In genomic region chr16:31265329-31266245, GRCh38 we compare ENCODE assay signal across 3 cellular contexts.
TF ChIP-seq lines count a peak whose summit lies in the region.

No MANE protein-coding gene starts in this region.

TF ChIP-seq in SK-N-SH treated with all-trans-retinoic acid at 6 μM for 48 hours, 23 proteins besides CTCF, POLR2A, EP300 and RAD21 (continues in another document):
- TF ChIP-seq, protein P1, sequence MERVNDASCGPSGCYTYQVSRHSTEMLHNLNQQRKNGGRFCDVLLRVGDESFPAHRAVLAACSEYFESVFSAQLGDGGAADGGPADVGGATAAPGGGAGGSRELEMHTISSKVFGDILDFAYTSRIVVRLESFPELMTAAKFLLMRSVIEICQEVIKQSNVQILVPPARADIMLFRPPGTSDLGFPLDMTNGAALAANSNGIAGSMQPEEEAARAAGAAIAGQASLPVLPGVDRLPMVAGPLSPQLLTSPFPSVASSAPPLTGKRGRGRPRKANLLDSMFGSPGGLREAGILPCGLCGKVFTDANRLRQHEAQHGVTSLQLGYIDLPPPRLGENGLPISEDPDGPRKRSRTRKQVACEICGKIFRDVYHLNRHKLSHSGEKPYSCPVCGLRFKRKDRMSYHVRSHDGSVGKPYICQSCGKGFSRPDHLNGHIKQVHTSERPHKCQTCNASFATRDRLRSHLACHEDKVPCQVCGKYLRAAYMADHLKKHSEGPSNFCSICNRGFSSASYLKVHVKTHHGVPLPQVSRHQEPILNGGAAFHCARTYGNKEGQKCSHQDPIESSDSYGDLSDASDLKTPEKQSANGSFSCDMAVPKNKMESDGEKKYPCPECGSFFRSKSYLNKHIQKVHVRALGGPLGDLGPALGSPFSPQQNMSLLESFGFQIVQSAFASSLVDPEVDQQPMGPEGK (CRISPR knock-in tag; IDR thresholded peaks at IDR 0.05; ENCODE audit: borderline replicate concordance), result no peak
- no peak for TF ChIP-seq PPARA (CRISPR knock-in tag; IDR thresholded peaks at IDR 0.05; ENCODE audit: borderline replicate concordance)
- TF ChIP-seq, protein P2, sequence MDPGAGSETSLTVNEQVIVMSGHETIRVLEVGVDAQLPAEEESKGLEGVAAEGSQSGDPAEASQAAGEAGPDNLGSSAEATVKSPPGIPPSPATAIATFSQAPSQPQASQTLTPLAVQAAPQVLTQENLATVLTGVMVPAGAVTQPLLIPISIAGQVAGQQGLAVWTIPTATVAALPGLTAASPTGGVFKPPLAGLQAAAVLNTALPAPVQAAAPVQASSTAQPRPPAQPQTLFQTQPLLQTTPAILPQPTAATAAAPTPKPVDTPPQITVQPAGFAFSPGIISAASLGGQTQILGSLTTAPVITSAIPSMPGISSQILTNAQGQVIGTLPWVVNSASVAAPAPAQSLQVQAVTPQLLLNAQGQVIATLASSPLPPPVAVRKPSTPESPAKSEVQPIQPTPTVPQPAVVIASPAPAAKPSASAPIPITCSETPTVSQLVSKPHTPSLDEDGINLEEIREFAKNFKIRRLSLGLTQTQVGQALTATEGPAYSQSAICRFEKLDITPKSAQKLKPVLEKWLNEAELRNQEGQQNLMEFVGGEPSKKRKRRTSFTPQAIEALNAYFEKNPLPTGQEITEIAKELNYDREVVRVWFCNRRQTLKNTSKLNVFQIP (CRISPR knock-in tag; IDR thresholded peaks at IDR 0.05; ENCODE audit: borderline replicate concordance, low read depth), result no peak
- TF ChIP-seq ZNF565 (CRISPR knock-in tag; conservative IDR thresholded peaks at IDR 0.05; ENCODE audit: low read depth), result no peak
- TF ChIP-seq GLIS3 (CRISPR knock-in tag; IDR thresholded peaks at IDR 0.05), result no peak
- TF ChIP-seq TSHZ2 (CRISPR knock-in tag; IDR thresholded peaks at IDR 0.05), result no peak
- no peak for TF ChIP-seq ESRRG (CRISPR knock-in tag; IDR thresholded peaks at IDR 0.05)
- no peak for TF ChIP-seq OSR1 (CRISPR knock-in tag; IDR thresholded peaks at IDR 0.05)
- no peak for TF ChIP-seq BACH2 (CRISPR knock-in tag; IDR thresholded peaks at IDR 0.05; ENCODE audit: borderline replicate concordance)
- TF ChIP-seq ISL1 (CRISPR knock-in tag; IDR thresholded peaks at IDR 0.05), result no peak
- no peak for TF ChIP-seq ZNF70 (CRISPR knock-in tag; IDR thresholded peaks at IDR 0.05)
- no peak for TF ChIP-seq ZFP3 (CRISPR knock-in tag; IDR thresholded peaks at IDR 0.05)
- TF ChIP-seq TOX (CRISPR knock-in tag; IDR thresholded peaks at IDR 0.05; ENCODE audit: borderline replicate concordance), result no peak
- TF ChIP-seq ZNF8 (CRISPR knock-in tag; IDR thresholded peaks at IDR 0.05), result no peak

TF ChIP-seq in SK-N-SH, 30 proteins besides CTCF, POLR2A, EP300 and RAD21:
- TF ChIP-seq TEAD4 (IDR thresholded peaks at IDR 0.05; ENCODE audit: borderline replicate concordance, insufficient read depth) (no peak), POLR2AphosphoS5 (IDR thresholded peaks at IDR 0.05; ENCODE audit: low read depth, low read length) (no peak), EZH2phosphoT487 (IDR thresholded peaks at IDR 0.05; ENCODE audit: borderline replicate concordance, low read depth) (no peak), TCF12 (IDR thresholded peaks at IDR 0.05) (no peak), ELF1 (IDR thresholded peaks at IDR 0.05) (no peak)

TF ChIP-seq in H1, 55 proteins besides CTCF, POLR2A, EP300 and RAD21:
- TF ChIP-seq JUND (IDR thresholded peaks at IDR 0.05; ENCODE audit: low read length), result peak; percentile 72; the same call in 1 of the 2 replicates
- TF ChIP-seq TBP (IDR thresholded peaks at IDR 0.05; ENCODE audit: low read depth, low read length), result no peak
- no peak for TF ChIP-seq SP2 (IDR thresholded peaks at IDR 0.05; ENCODE audit: low read length)
- 0 out of 2 replicates have a peak, but pooled peaks have one; percentile 9 for TF ChIP-seq TAF1 (IDR thresholded peaks at IDR 0.05; ENCODE audit: low read depth, low read length)
- no peak for TF ChIP-seq SRF (IDR thresholded peaks at IDR 0.05; ENCODE audit: low read depth, low read length)
- no peak for TF ChIP-seq TEAD4 (IDR thresholded peaks at IDR 0.05; ENCODE audit: low read depth, low read length)
- TF ChIP-seq CHD1 (IDR thresholded peaks at IDR 0.05; ENCODE audit: low read depth, low read length), result no peak
- no peak for TF ChIP-seq KDM1A (IDR thresholded peaks at IDR 0.05; ENCODE audit: borderline replicate concordance, low read length)
- no peak for TF ChIP-seq ATF2 (IDR thresholded peaks at IDR 0.05; ENCODE audit: low read length)
